In the genomic region with DNA sequence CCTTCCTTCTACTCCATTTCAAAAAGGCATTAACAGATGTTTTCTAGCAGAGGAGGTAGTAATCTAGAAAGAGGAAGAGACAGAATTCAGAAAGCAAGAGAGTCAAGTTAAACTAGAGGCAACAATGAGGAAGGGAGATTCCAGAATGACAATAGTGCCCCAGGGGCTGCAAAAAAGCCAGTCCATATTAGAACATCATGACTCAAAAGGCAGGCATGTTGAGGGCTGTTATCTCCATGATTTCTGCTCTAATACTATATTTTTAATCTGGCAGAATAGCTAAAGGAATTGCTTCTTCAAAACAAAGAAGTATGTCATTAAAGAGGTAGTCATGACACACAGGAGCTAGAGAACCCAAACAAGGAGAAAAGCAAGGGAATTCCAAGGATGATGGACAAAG, we compare ENCODE assay signal across 11 cellular contexts.
A peak's percentile ranks its signal among the peaks of the same experiment; 100 is the strongest.
DNase-seq lines count a peak whose midpoint lies in the region; ATAC-seq and TF ChIP-seq lines count a peak whose summit lies in the region.
"Had no signal": no experiment of that assay in that cellular context is flagged by ENCODE, and none has a peak within 500 bp of the region (broad histone marks: within the 10 kb centered on the region; RNA-seq: fewer than 3 reads in every experiment).

No MANE protein-coding gene starts in this region.

- no peaks in the 10 kb centered on the region for H3K79me2 ChIP-seq in SU-DHL-6 (ENCODE audit: insufficient read depth, low read length)
- H3K79me2 ChIP-seq in smooth muscle cell (ENCODE audit: low read depth) = no peaks in the 10 kb centered on the region
- H3K79me2 ChIP-seq in Karpas-422 (ENCODE audit: low read length) = no peaks in the 10 kb centered on the region

- TF ChIP-seq CTCF in SU-DHL-6 (IDR thresholded peaks at IDR 0.05; ENCODE audit: insufficient read depth, low read length, poor library complexity, severe bottlenecking) (no peak), smooth muscle cell (IDR thresholded peaks at IDR 0.05; ENCODE audit: borderline replicate concordance, insufficient read depth, poor library complexity, severe bottlenecking) (no peak)

- H4K20me1 ChIP-seq in SU-DHL-6 (ENCODE audit: low read depth, low read length) (no peaks in the 10 kb centered on the region), smooth muscle cell (ENCODE audit: low read depth) (no peaks in the 10 kb centered on the region), Karpas-422 (ENCODE audit: insufficient read depth, low read depth, low read length) (no peaks in the 10 kb centered on the region)

- H3K9ac ChIP-seq in SU-DHL-6 (ENCODE audit: low read length) (no peak overlapping the region), smooth muscle cell (ENCODE audit: low read depth) (peak overlapping the region; percentile 35), Karpas-422 (ENCODE audit: low read length) (no peak overlapping the region)

- intact Hi-C loops in Right ventricle myocardium inferior (cut with DNase I) = no loop called here

- DNase-seq in smooth muscle cell (lab: John Stamatoyannopoulos, UW; ENCODE audit: unreplicated experiment) (no peak), Right ventricle myocardium inferior (ENCODE audit: missing footprints) (no peak), Karpas-422 (no peak)
- DNase-seq: naive thymus-derived CD8-positive, alpha-beta T cell; NCI-H69 had no signal

- H3K9me3 ChIP-seq in SU-DHL-6 (ENCODE audit: insufficient read depth, low read length) (no peaks in the 10 kb centered on the region), smooth muscle cell (replicated peaks; ENCODE audit: low read depth) (no peaks in the 10 kb centered on the region), Karpas-422 (ENCODE audit: low read length) (no peaks in the 10 kb centered on the region)
- H3K9me3 ChIP-seq: ascending aorta, gastroesophageal sphincter had no signal

- no peaks in the 10 kb centered on the region for H3K27me3 ChIP-seq in SU-DHL-6 (ENCODE audit: low read length)
- no peaks in the 10 kb centered on the region for H3K27me3 ChIP-seq in smooth muscle cell (ENCODE audit: low read depth)
- H3K27me3 ChIP-seq in Karpas-422 (ENCODE audit: low read length) = no peaks in the 10 kb centered on the region
- H3K27me3 ChIP-seq: ascending aorta, gastroesophageal sphincter had no signal

- H3K36me3 ChIP-seq in SU-DHL-6 (ENCODE audit: low read length) (no peaks in the 10 kb centered on the region), smooth muscle cell (ENCODE audit: low read depth) (no peaks in the 10 kb centered on the region), Karpas-422 (ENCODE audit: insufficient read depth, low read length) (no peaks in the 10 kb centered on the region)
- H3K36me3 ChIP-seq: ascending aorta, gastroesophageal sphincter had no signal

- H3K27ac ChIP-seq in SU-DHL-6 (ENCODE audit: low read depth, low read length) (no peak overlapping the region), smooth muscle cell (ENCODE audit: low read depth) (peak overlapping the region; percentile 85), Karpas-422 (ENCODE audit: low read length) (no peak overlapping the region)
- H3K27ac ChIP-seq: ascending aorta, gastroesophageal sphincter had no signal

- H3K4me2 ChIP-seq in SU-DHL-6 (ENCODE audit: low read depth, low read length, poor library complexity, severe bottlenecking) (peak overlapping the region; percentile 23), smooth muscle cell (no peak overlapping the region), Karpas-422 (ENCODE audit: low read depth, low read length, poor library complexity, severe bottlenecking) (no peak overlapping the region)

- H3K4me1 ChIP-seq in smooth muscle cell (ENCODE audit: low read depth) (peaks cover 3% of the 10 kb centered on the region), Karpas-422 (ENCODE audit: low read length) (no peaks in the 10 kb centered on the region)
- H3K4me1 ChIP-seq: ascending aorta, gastroesophageal sphincter had no signal

- H2AFZ ChIP-seq in SU-DHL-6 (ENCODE audit: low read depth, low read length, severe bottlenecking) = peak overlapping the region; percentile 9
- H2AFZ ChIP-seq in smooth muscle cell (ENCODE audit: low read depth) = no peak overlapping the region
- no peak overlapping the region for H2AFZ ChIP-seq in Karpas-422 (ENCODE audit: low read length)

- H3F3A ChIP-seq in SU-DHL-6 (ENCODE audit: insufficient read depth) (0 out of 2 replicates have a peak, but pooled peaks cover 3% of the 10 kb centered on the region), smooth muscle cell (ENCODE audit: low read depth) (no peaks in the 10 kb centered on the region)

- peak; percentile 70 for ATAC-seq in GM19372 (IDR thresholded peaks at IDR 0.05; ENCODE audit: low read depth, unreplicated experiment)
- peak; percentile 67 for ATAC-seq in HG03039 (IDR thresholded peaks at IDR 0.05; ENCODE audit: unreplicated experiment)
- no peak for ATAC-seq in Right ventricle myocardium inferior
- ATAC-seq in SK-N-SH treated with all-trans-retinoic acid at 6 μM for 48 hours = no peak
- ATAC-seq: gastroesophageal sphincter; naive thymus-derived CD8-positive, alpha-beta T cell had no signal

- H3K9me2 ChIP-seq in SU-DHL-6 (replicated peaks; ENCODE audit: insufficient read depth, low read length) (no peaks in the 10 kb centered on the region), Karpas-422 (replicated peaks; ENCODE audit: insufficient read depth, low read length) (no peaks in the 10 kb centered on the region)

- no peak overlapping the region for H3K4me3 ChIP-seq in SU-DHL-6 (ENCODE audit: insufficient read depth, low read length, poor library complexity, severe bottlenecking)
- no peak overlapping the region for H3K4me3 ChIP-seq in smooth muscle cell
- no peak overlapping the region for H3K4me3 ChIP-seq in Karpas-422 (ENCODE audit: low read length)
- H3K4me3 ChIP-seq: ascending aorta, gastroesophageal sphincter had no signal

TF ChIP-seq in SK-N-SH treated with all-trans-retinoic acid at 6 μM for 48 hours, 23 proteins besides CTCF, POLR2A, EP300 and RAD21:
- TF ChIP-seq ESRRG (CRISPR knock-in tag; IDR thresholded peaks at IDR 0.05) = no peak
- no peak for TF ChIP-seq PATZ1 (CRISPR knock-in tag; IDR thresholded peaks at IDR 0.05; ENCODE audit: borderline replicate concordance)
- TF ChIP-seq, protein P1, sequence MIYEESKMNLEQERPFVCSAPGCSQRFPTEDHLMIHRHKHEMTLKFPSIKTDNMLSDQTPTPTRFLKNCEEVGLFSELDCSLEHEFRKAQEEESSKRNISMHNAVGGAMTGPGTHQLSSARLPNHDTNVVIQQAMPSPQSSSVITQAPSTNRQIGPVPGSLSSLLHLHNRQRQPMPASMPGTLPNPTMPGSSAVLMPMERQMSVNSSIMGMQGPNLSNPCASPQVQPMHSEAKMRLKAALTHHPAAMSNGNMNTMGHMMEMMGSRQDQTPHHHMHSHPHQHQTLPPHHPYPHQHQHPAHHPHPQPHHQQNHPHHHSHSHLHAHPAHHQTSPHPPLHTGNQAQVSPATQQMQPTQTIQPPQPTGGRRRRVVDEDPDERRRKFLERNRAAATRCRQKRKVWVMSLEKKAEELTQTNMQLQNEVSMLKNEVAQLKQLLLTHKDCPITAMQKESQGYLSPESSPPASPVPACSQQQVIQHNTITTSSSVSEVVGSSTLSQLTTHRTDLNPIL (CRISPR knock-in tag; IDR thresholded peaks at IDR 0.05; ENCODE audit: low read depth) = no peak
- no peak for TF ChIP-seq ZNF70 (CRISPR knock-in tag; IDR thresholded peaks at IDR 0.05)
- TF ChIP-seq PPARA (CRISPR knock-in tag; IDR thresholded peaks at IDR 0.05; ENCODE audit: borderline replicate concordance) = no peak
- TF ChIP-seq ZFP30 (CRISPR knock-in tag; IDR thresholded peaks at IDR 0.05) = no peak
- no peak for TF ChIP-seq OSR1 (CRISPR knock-in tag; IDR thresholded peaks at IDR 0.05)
- TF ChIP-seq ZNF8 (CRISPR knock-in tag; IDR thresholded peaks at IDR 0.05) = no peak
- TF ChIP-seq SNAI2 (CRISPR knock-in tag; IDR thresholded peaks at IDR 0.05) = no peak
- no peak for TF ChIP-seq TOX (CRISPR knock-in tag; IDR thresholded peaks at IDR 0.05; ENCODE audit: borderline replicate concordance)
- TF ChIP-seq, protein P2, sequence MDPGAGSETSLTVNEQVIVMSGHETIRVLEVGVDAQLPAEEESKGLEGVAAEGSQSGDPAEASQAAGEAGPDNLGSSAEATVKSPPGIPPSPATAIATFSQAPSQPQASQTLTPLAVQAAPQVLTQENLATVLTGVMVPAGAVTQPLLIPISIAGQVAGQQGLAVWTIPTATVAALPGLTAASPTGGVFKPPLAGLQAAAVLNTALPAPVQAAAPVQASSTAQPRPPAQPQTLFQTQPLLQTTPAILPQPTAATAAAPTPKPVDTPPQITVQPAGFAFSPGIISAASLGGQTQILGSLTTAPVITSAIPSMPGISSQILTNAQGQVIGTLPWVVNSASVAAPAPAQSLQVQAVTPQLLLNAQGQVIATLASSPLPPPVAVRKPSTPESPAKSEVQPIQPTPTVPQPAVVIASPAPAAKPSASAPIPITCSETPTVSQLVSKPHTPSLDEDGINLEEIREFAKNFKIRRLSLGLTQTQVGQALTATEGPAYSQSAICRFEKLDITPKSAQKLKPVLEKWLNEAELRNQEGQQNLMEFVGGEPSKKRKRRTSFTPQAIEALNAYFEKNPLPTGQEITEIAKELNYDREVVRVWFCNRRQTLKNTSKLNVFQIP (CRISPR knock-in tag; IDR thresholded peaks at IDR 0.05; ENCODE audit: borderline replicate concordance, low read depth) = no peak

Comparison
In these comparisons a context has a peak if more than half of its experiments do, and no peak if none do; other contexts are left out.
1. ATAC-seq: peak in GM19372 (single experiment) and HG03039 (single experiment); none in Right ventricle myocardium inferior (single experiment) and SK-N-SH treated with all-trans-retinoic acid at 6 μM for 48 hours (single experiment).